Comparison of ENCODE assay signal across 8 cellular contexts in the genomic region with DNA sequence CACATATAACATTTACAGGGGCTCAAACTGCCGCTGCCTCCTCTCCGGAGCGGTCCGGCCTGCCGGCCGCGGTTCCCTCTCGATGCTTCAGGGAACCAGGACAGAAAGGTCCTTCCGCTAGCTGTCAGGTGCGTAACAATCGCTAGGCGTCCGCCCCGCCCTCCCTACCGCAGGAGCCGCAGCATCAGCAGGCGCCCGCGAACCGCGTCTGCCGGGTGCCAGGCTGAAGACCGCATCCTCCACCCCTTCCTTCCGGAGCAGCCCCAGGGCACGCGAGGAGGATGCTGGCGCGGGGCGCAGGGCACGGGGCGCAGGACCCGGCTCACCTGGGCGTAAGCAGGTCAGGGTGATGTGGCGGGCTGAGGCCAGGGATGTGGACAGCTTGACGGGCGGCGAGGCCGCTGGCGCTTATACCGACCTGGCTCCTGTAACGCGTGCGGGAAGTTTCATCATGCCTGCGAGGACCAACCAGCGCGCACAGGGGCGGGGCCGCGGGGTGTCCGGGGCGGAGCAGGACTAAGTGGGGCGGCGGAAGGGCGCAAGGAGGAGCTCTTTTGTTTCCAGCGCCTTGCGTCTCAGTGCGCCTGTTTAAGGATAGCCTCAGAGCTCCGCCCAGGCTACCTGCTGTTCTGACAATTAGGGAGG. TPM values are rescaled to one million over a fixed set of nuclear protein-coding genes. Genes with fewer than 3 reads are reported as not detected.
DNase-seq lines count a peak whose midpoint lies in the region; ATAC-seq and TF ChIP-seq lines count a peak whose summit lies in the region.

A gene with protein sequence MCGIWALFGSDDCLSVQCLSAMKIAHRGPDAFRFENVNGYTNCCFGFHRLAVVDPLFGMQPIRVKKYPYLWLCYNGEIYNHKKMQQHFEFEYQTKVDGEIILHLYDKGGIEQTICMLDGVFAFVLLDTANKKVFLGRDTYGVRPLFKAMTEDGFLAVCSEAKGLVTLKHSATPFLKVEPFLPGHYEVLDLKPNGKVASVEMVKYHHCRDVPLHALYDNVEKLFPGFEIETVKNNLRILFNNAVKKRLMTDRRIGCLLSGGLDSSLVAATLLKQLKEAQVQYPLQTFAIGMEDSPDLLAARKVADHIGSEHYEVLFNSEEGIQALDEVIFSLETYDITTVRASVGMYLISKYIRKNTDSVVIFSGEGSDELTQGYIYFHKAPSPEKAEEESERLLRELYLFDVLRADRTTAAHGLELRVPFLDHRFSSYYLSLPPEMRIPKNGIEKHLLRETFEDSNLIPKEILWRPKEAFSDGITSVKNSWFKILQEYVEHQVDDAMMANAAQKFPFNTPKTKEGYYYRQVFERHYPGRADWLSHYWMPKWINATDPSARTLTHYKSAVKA (minus strand): TSS at position 384 of the 645 bp plus-strand sequence. CDS start 3,252 bp downstream, outside the sequence.

- peak; percentile 98 for ATAC-seq in stimulated activated naive CD8-positive, alpha-beta T cell treated with anti-CD3 and anti-CD28 coated beads, Interleukin-15, Interleukin-2, amounts not matched to agents 100 U/mL and 50 U/mL, for 24 hours

- no peaks in the 10 kb centered on the region for H3K36me3 Mint-ChIP-seq in nephron (ENCODE audit: low read depth)

- H3K4me3 Mint-ChIP-seq in nephron, result peak within 1 kb of the TSS; percentile 86 to 90 (median 89)

- H3K27me3 Mint-ChIP-seq in nephron (ENCODE audit: low read depth), result peaks cover 4% of the 10 kb centered on the region

- H3K9me3 Mint-ChIP-seq in nephron, result no peaks in the 10 kb centered on the region

- no peaks in the 10 kb centered on the region for H3K4me1 Mint-ChIP-seq in nephron

- no peak for TF ChIP-seq CTCF in fibroblast of the aortic adventitia (IDR thresholded peaks at IDR 0.05; ENCODE audit: insufficient read depth, low read length)
- TF ChIP-seq CTCF in nephron (IDR thresholded peaks at IDR 0.05; ENCODE audit: unreplicated experiment in 3 of 3), result no peak

- peak; percentile 92 for DNase-seq in EL
- DNase-seq in H4 (ENCODE audit: low spot score), result peak; percentile 96
- DNase-seq in LoVo (ENCODE audit: low spot score), result peak; percentile 99
- peak; percentile 86 to 88 for DNase-seq in SHP77 (lab: John Stamatoyannopoulos, UW)
- peak; percentile 79 for DNase-seq in activated effector memory CD4-positive, alpha-beta T cell treated with Interleukin-2 at 50 U/mL for 16 hours
- DNase-seq in fibroblast of the aortic adventitia (ENCODE audit: low read depth), result peak; percentile 90
- peak; percentile 94 for DNase-seq in stimulated activated naive CD8-positive, alpha-beta T cell treated with anti-CD3 and anti-CD28 coated beads, Interleukin-15, Interleukin-2, amounts not matched to agents 100 U/mL and 50 U/mL, for 24 hours

- peak within 1 kb of the TSS; percentile 93 for H3K4me3 ChIP-seq in fibroblast of the aortic adventitia (ENCODE audit: low read depth, low read length)

- H3K27ac Mint-ChIP-seq in nephron, result peak within 1 kb of the TSS in 2 of 3 experiments; percentile 32 to 69

RNA-seq across cellular contexts. Expression of the gene that starts here (rescaled TPM):
- total RNA-seq in H4 (2014; rRNA removed; shearing (Covaris generic)), result 225 and 335 TPM in 2 replicates
- 38.4 and 154 TPM in 2 replicates for total RNA-seq in fibroblast of the aortic adventitia (ENCODE audit: low replicate concordance)

Comparison
In these comparisons a context has a peak if more than half of its experiments do, and no peak if none do; other contexts are left out.
1. Peak in every context shown above with its lines: DNase-seq, ATAC-seq and H3K4me3 ChIP-seq.